In genomic region chr9:92971121-92971520, GRCh38 we compare ENCODE assay signal across 13 cellular contexts. TPM values are rescaled to one million over a fixed set of nuclear protein-coding genes. Genes with fewer than 3 reads are reported as not detected.
A peak's percentile ranks its signal among the peaks of the same experiment; 100 is the strongest.
DNase-seq lines count a peak whose midpoint lies in the region; ATAC-seq and TF ChIP-seq lines count a peak whose summit lies in the region.
"Had no signal": no experiment of that assay in that cellular context is flagged by ENCODE, and none has a peak within 500 bp of the region (broad histone marks: within the 10 kb centered on the region; RNA-seq: fewer than 3 reads in every experiment).

No MANE protein-coding gene starts in this region.

- H3K36me3 ChIP-seq in BLaER1 treated with 17β-estradiol and CSF1 and Interleukin-3, amounts not matched to agents 10 nM and 100 nM = peaks cover 30 to 84% (median 70%) of the 10 kb centered on the region in 11 experiments
- peaks cover 52% of the 10 kb centered on the region for H3K36me3 ChIP-seq in DND-41 (ENCODE audit: insufficient read depth, low read length)
- peaks cover 7 to 38% (median 12%) of the 10 kb centered on the region in 3 experiments for H3K36me3 ChIP-seq in naive thymus-derived CD4-positive, alpha-beta T cell (ENCODE audit: control insufficient read depth in 2 of 3, insufficient read depth in 3 of 3, low read length in 3 of 3)

- H3K36me3 Mint-ChIP-seq in activated T-helper 2 cell treated with anti-CD3 and anti-CD28 coated beads, Interferon-gamma antibody, Interleukin-2, Interleukin-4, amounts not matched to agents 10 μg/mL and 5 μg/mL and 100 μg/mL, durations not matched to agents 14 hours and 24 hours and 36 hours (ENCODE audit: low read depth) = peaks cover 45% of the 10 kb centered on the region
- H3K36me3 Mint-ChIP-seq in naive thymus-derived CD4-positive, alpha-beta T cell = peaks cover 4 to 44% (median 29%) of the 10 kb centered on the region in 5 donors

- TF ChIP-seq CTCF in DND-41 (IDR thresholded peaks at IDR 0.05; ENCODE audit: borderline replicate concordance, extremely low read depth, low read length, poor library complexity, severe bottlenecking) = no peak

- H3K79me2 ChIP-seq in DND-41 (ENCODE audit: insufficient read depth, low read length) = peaks cover 98% of the 10 kb centered on the region

- peak overlapping the region in 2 of 11 experiments; percentile 9 to 23; a peak in 1 of 22 replicates for H3K9ac ChIP-seq in BLaER1 treated with 17β-estradiol and CSF1 and Interleukin-3, amounts not matched to agents 10 nM and 100 nM
- no peak overlapping the region for H3K9ac ChIP-seq in DND-41 (ENCODE audit: low read depth, low read length)

- no peaks in the 10 kb centered on the region for H3K27me3 Mint-ChIP-seq in activated T-helper 2 cell treated with anti-CD3 and anti-CD28 coated beads, Interferon-gamma antibody, Interleukin-2, Interleukin-4, amounts not matched to agents 10 μg/mL and 5 μg/mL and 100 μg/mL, durations not matched to agents 14 hours and 24 hours and 36 hours (ENCODE audit: low read depth)
- H3K27me3 Mint-ChIP-seq in naive thymus-derived CD4-positive, alpha-beta T cell = no peaks in the 10 kb centered on the region

- no peaks in the 10 kb centered on the region for H3K9me3 Mint-ChIP-seq in activated T-helper 2 cell treated with anti-CD3 and anti-CD28 coated beads, Interferon-gamma antibody, Interleukin-2, Interleukin-4, amounts not matched to agents 10 μg/mL and 5 μg/mL and 100 μg/mL, durations not matched to agents 14 hours and 24 hours and 36 hours
- peaks cover 0 to under 1% (median 0%) of the 10 kb centered on the region in 11 donors for H3K9me3 Mint-ChIP-seq in naive thymus-derived CD4-positive, alpha-beta T cell

- H2AFZ ChIP-seq in DND-41 (ENCODE audit: low read depth, low read length) = no peak overlapping the region

- no peak overlapping the region for H3K4me3 ChIP-seq in BLaER1 treated with 17β-estradiol and CSF1 and Interleukin-3, amounts not matched to agents 10 nM and 100 nM
- no peak overlapping the region for H3K4me3 ChIP-seq in DND-41 (ENCODE audit: low read depth in 1 of 2, low read length in 2 of 2)
- peak overlapping the region; percentile 34 for H3K4me3 ChIP-seq in naive thymus-derived CD4-positive, alpha-beta T cell (ENCODE audit: low read length)

- peaks cover 62 to 99% (median 95%) of the 10 kb centered on the region in 11 experiments; a peak in 21 of 22 replicates for H4K20me1 ChIP-seq in BLaER1 treated with 17β-estradiol and CSF1 and Interleukin-3, amounts not matched to agents 10 nM and 100 nM
- H4K20me1 ChIP-seq in DND-41 (ENCODE audit: insufficient read depth, low read length) = peaks cover 52% of the 10 kb centered on the region

- H3K9me3 ChIP-seq in BLaER1 treated with 17β-estradiol and CSF1 and Interleukin-3, amounts not matched to agents 10 nM and 100 nM (replicated peaks in 1 of 11) = no peaks in the 10 kb centered on the region
- H3K9me3 ChIP-seq in DND-41 (ENCODE audit: insufficient read depth, low read length, severe bottlenecking) = no peaks in the 10 kb centered on the region
- no peaks in the 10 kb centered on the region for H3K9me3 ChIP-seq in naive thymus-derived CD4-positive, alpha-beta T cell (ENCODE audit: control insufficient read depth in 2 of 3, low read length in 3 of 3)

- no peak for ATAC-seq in DND-41 (ENCODE audit: insufficient read depth, low read depth)
- ATAC-seq in naive thymus-derived CD4-positive, alpha-beta T cell = no peak
- no peak for ATAC-seq in HG03039 (IDR thresholded peaks at IDR 0.05; ENCODE audit: unreplicated experiment)
- no peak for ATAC-seq in HG03460 (IDR thresholded peaks at IDR 0.05; ENCODE audit: unreplicated experiment)

- H3K27ac ChIP-seq in BLaER1 treated with 17β-estradiol and CSF1 and Interleukin-3, amounts not matched to agents 10 nM and 100 nM = peak overlapping the region in 4 of 11 experiments; percentile 0 to 83 (median 50); a peak in 5 of 22 replicates
- H3K27ac ChIP-seq in DND-41 (ENCODE audit: low read length) = no peak overlapping the region
- peak overlapping the region; percentile 85 for H3K27ac ChIP-seq in naive thymus-derived CD4-positive, alpha-beta T cell (ENCODE audit: low read depth, low read length)

- peak overlapping the region; percentile 55 for H3K4me3 Mint-ChIP-seq in activated T-helper 2 cell treated with anti-CD3 and anti-CD28 coated beads, Interferon-gamma antibody, Interleukin-2, Interleukin-4, amounts not matched to agents 10 μg/mL and 5 μg/mL and 100 μg/mL, durations not matched to agents 14 hours and 24 hours and 36 hours (ENCODE audit: low read depth)
- H3K4me3 Mint-ChIP-seq in naive thymus-derived CD4-positive, alpha-beta T cell = peak overlapping the region; percentile 80 to 98 (median 92)

- intact Hi-C loops in activated T-helper 2 cell treated with anti-CD3 and anti-CD28 coated beads, Interferon-gamma antibody, Interleukin-2, Interleukin-4, amounts not matched to agents 10 μg/mL and 5 μg/mL and 100 μg/mL, durations not matched to agents 14 hours and 24 hours and 36 hours (cut with micrococcal nuclease) = no loop called here
- intact Hi-C loops in naive thymus-derived CD4-positive, alpha-beta T cell (cut with micrococcal nuclease) = no loop called here

- H3K27ac Mint-ChIP-seq in activated T-helper 2 cell treated with anti-CD3 and anti-CD28 coated beads, Interferon-gamma antibody, Interleukin-2, Interleukin-4, amounts not matched to agents 10 μg/mL and 5 μg/mL and 100 μg/mL, durations not matched to agents 14 hours and 24 hours and 36 hours = peak overlapping the region; percentile 69
- H3K27ac Mint-ChIP-seq in naive thymus-derived CD4-positive, alpha-beta T cell = peak overlapping the region; percentile 73 to 99 (median 96)

- H3K4me2 ChIP-seq in BLaER1 treated with 17β-estradiol and CSF1 and Interleukin-3, amounts not matched to agents 10 nM and 100 nM = peak overlapping the region in 10 of 11 experiments; percentile 3 to 100 (median 98); a peak in 15 of 22 replicates
- H3K4me2 ChIP-seq in DND-41 (ENCODE audit: insufficient read depth, low read length) = peak overlapping the region; percentile 20; the same call in 1 of the 2 replicates

- POLR2A ChIA-PET in naive thymus-derived CD4-positive, alpha-beta T cell (lab: Charles Lee) = interaction anchor here (0.8 to 12.8 kb wide), 5 partner anchors 9 to 90 kb away, joined by 3 to 233 read pairs (median 5); no protein-coding TSS in a partner anchor

- peaks cover 62% of the 10 kb centered on the region for H3K4me1 Mint-ChIP-seq in activated T-helper 2 cell treated with anti-CD3 and anti-CD28 coated beads, Interferon-gamma antibody, Interleukin-2, Interleukin-4, amounts not matched to agents 10 μg/mL and 5 μg/mL and 100 μg/mL, durations not matched to agents 14 hours and 24 hours and 36 hours (ENCODE audit: low read depth)
- H3K4me1 Mint-ChIP-seq in naive thymus-derived CD4-positive, alpha-beta T cell = peaks cover 72 to 90% (median 85%) of the 10 kb centered on the region in 7 donors

- CTCF ChIA-PET in naive thymus-derived CD4-positive, alpha-beta T cell (lab: Charles Lee) = interaction anchor here (0.8 kb wide), 1 partner anchor 16 kb away, joined by 3 read pairs; no protein-coding TSS in a partner anchor

- no peaks in the 10 kb centered on the region for H3K27me3 ChIP-seq in BLaER1 treated with 17β-estradiol and CSF1 and Interleukin-3, amounts not matched to agents 10 nM and 100 nM
- no peaks in the 10 kb centered on the region for H3K27me3 ChIP-seq in DND-41 (ENCODE audit: insufficient read depth, low read length, poor library complexity)
- H3K27me3 ChIP-seq in naive thymus-derived CD4-positive, alpha-beta T cell (ENCODE audit: control insufficient read depth in 2 of 2, insufficient read depth in 2 of 2, low read length in 2 of 2) = no peaks in the 10 kb centered on the region

- DNase-seq in DND-41 = no peak
- no peak for DNase-seq in activated T-helper 2 cell treated with anti-CD3 and anti-CD28 coated beads, Interferon-gamma antibody, Interleukin-2, Interleukin-4, amounts not matched to agents 10 μg/mL and 5 μg/mL and 100 μg/mL, durations not matched to agents 14 hours and 24 hours and 36 hours (ENCODE audit: low spot score)
- DNase-seq in naive thymus-derived CD4-positive, alpha-beta T cell = no peak
- DNase-seq in amniotic stem cell (lab: John Stamatoyannopoulos, UW) = no peak
- no peak for DNase-seq in dedifferentiated amniotic fluid mesenchymal stem cell (ENCODE audit: extremely low spot score)
- DNase-seq: IMR-90; NCI-H1417 treated with DMSO at 0.1 percent for 48 hours; NCI-H69; stimulated activated CD4-positive, alpha-beta T cell treated with anti-CD3 and anti-CD28 coated beads, Interleukin-4, amount 100 ng/mL, for 1 hour had no signal

- peaks cover 74 to 96% (median 89%) of the 10 kb centered on the region in 10 experiments for H3K4me1 ChIP-seq in BLaER1 treated with 17β-estradiol and CSF1 and Interleukin-3, amounts not matched to agents 10 nM and 100 nM
- peaks cover 35% of the 10 kb centered on the region for H3K4me1 ChIP-seq in DND-41 (ENCODE audit: insufficient read depth, low read length)
- H3K4me1 ChIP-seq in naive thymus-derived CD4-positive, alpha-beta T cell (ENCODE audit: control insufficient read depth in 2 of 2, insufficient read depth in 2 of 2, low read length in 2 of 2) = peaks cover 77 to 82% of the 10 kb centered on the region in 2 donors

RNA-seq across cellular contexts. Expression of gene FGD3, which starts 23.8 kb away (rescaled TPM):
- total RNA-seq in activated T-helper 2 cell treated with anti-CD3 and anti-CD28 coated beads, Interferon-gamma antibody, Interleukin-2, Interleukin-4, amounts not matched to agents 10 μg/mL and 5 μg/mL and 100 μg/mL, durations not matched to agents 14 hours and 24 hours and 36 hours = 41.4 and 42.9 TPM in 2 replicates
- total RNA-seq in naive thymus-derived CD4-positive, alpha-beta T cell = 100 to 1,000 TPM; 141 to 341 (median 193) TPM
- polyA plus RNA-seq in naive thymus-derived CD4-positive, alpha-beta T cell = 100 to 1,000 TPM; 114 to 216 TPM
- total RNA-seq: endothelial cell of umbilical vein, IMR-90 had no signal
- polyA plus RNA-seq: endothelial cell of umbilical vein, IMR-90 had no signal
